Comparison of ENCODE assay signal across 8 cellular contexts in genomic region chr7:23597064-23597907, GRCh38.
A peak's percentile ranks its signal among the peaks of the same experiment; 100 is the strongest.
DNase-seq lines count a peak whose midpoint lies in the region; ATAC-seq and TF ChIP-seq lines count a peak whose summit lies in the region.

Gene CCDC126 (plus strand): TSS chr7:23597382. CDS start chr7:23611316, 13,934 bp downstream.

- peak within 1 kb of the TSS; percentile 89 for H3K27ac ChIP-seq in cingulate gyrus (ENCODE audit: low read depth, low read length)
- H3K27ac ChIP-seq in layer of hippocampus (ENCODE audit: low read depth, low read length) = peak within 1 kb of the TSS; percentile 82

- DNase-seq in AG10803 (ENCODE audit: low read depth) (peak; percentile 85), NCI-H345 (lab: John Stamatoyannopoulos, UW) (peak; percentile 92)
- peak; percentile 65 to 75 for DNase-seq in activated CD4-positive, alpha-beta T cell treated with anti-CD3 and anti-CD28 coated beads for 24 hours (ENCODE audit: low read depth in 2 of 2)
- DNase-seq in stimulated activated CD4-positive, alpha-beta T cell treated with anti-CD3 and anti-CD28 coated beads, Interleukin-1b, Interleukin-23, amount 100 ng/mL, for 24 hours (ENCODE audit: low read depth in 4 of 4, low spot score in 1 of 4) = peak; percentile 64 to 78 (median 72)

- H3K27me3 ChIP-seq in layer of hippocampus (ENCODE audit: control insufficient read depth, insufficient read depth, low read length) = no peaks in the 10 kb centered on the region

- H3K4me3 ChIP-seq in AG10803 (ENCODE audit: low read length) = peak within 1 kb of the TSS; percentile 80

- no peak for TF ChIP-seq CTCF in AG10803 (conservative IDR thresholded peaks at IDR 0.05; ENCODE audit: low read length)

- peak; percentile 78 for ATAC-seq in GM19025 (IDR thresholded peaks at IDR 0.05; ENCODE audit: low read depth, unreplicated experiment)
- ATAC-seq in HG03280 (IDR thresholded peaks at IDR 0.05; ENCODE audit: unreplicated experiment) = peak; percentile 74

Comparison
In these comparisons a context has a peak if more than half of its experiments do, and no peak if none do; other contexts are left out.
1. Peak in every context shown above with its lines: DNase-seq, ATAC-seq, H3K4me3 ChIP-seq and H3K27ac ChIP-seq.